29 cellular contexts compared by ENCODE assay signal in genomic region chr20:45495438-45495985, GRCh38. TPM values are rescaled to one million over a fixed set of nuclear protein-coding genes. Genes with fewer than 3 reads are reported as not detected.
"Had no signal": no experiment of that assay in that cellular context is flagged by ENCODE, and none has a peak within 500 bp of the region (broad histone marks: within the 10 kb centered on the region; RNA-seq: fewer than 3 reads in every experiment).

No MANE protein-coding gene starts in this region.

- H3K4me3 ChIP-seq: adrenal gland, mucosa of descending colon, neural progenitor cell, testis, upper lobe of left lung had no signal

- H3K4me2 ChIP-seq: neural progenitor cell had no signal

- H3K4me1 ChIP-seq: adrenal gland, neural progenitor cell, testis, upper lobe of left lung had no signal

- DNase-seq: activated B cell treated with CpG ODN at 0.5 μM for 24 hours; activated CD4-positive, alpha-beta T cell treated with anti-CD3 and anti-CD28 coated beads for 36 hours; activated CD4-positive, alpha-beta T cell treated with anti-CD3 and anti-CD28 coated beads, Interleukin-2, amount 50 U/mL, for 4 hours; activated CD8-positive, alpha-beta memory T cell treated with anti-CD3 and anti-CD28 coated beads, Interleukin-2, amount 50 U/mL, for 48 hours; activated naive CD4-positive, alpha-beta T cell; activated T-cell treated with anti-CD3 and anti-CD28 coated beads, Interleukin-2, amount 50 U/mL, for 4 hours; adrenal gland; central memory CD4-positive, alpha-beta T cell; dermis blood vessel endothelial cell; effector CD8-positive, alpha-beta T cell; erythroblast; hippocampal formation; kidney glomerular epithelial cell; retina; stimulated activated CD4-positive, alpha-beta T cell treated with anti-CD3 and anti-CD28 coated beads, Interleukin-2, amount 100 ng/mL, for 48 hours; stimulated activated CD8-positive, alpha-beta memory T cell treated with anti-CD3 and anti-CD28 coated beads, Interleukin-4, amount 100 ng/mL, for 48 hours; stimulated activated naive CD4-positive, alpha-beta T cell; T1000; testis; upper lobe of left lung had no signal

- H3K9ac ChIP-seq: neural progenitor cell had no signal

- H3K27me3 ChIP-seq: neural progenitor cell, testis, upper lobe of left lung had no signal

- ATAC-seq: activated CD4-positive, alpha-beta T cell treated with anti-CD3 and anti-CD28 coated beads for 36 hours; activated T-cell treated with anti-CD3 and anti-CD28 coated beads, Interleukin-2, amount 50 U/mL, for 4 hours had no signal

- H2AFZ ChIP-seq: neural progenitor cell had no signal

- H3K27ac ChIP-seq: adrenal gland, neural progenitor cell, testis, upper lobe of left lung had no signal

- H3K36me3 ChIP-seq: adrenal gland, neural progenitor cell, upper lobe of left lung had no signal

- H3K9me3 ChIP-seq: adrenal gland, mucosa of descending colon, testis, upper lobe of left lung had no signal

- FAIRE-seq: astrocyte, frontal cortex had no signal

RNA-seq across cellular contexts. Expression of gene SPINT3, which starts 19.9 kb away (rescaled TPM):
- total RNA-seq: activated B cell treated with CpG ODN at 0.5 μM for 24 hours; activated CD4-positive, alpha-beta T cell treated with anti-CD3 and anti-CD28 coated beads for 36 hours; activated CD8-positive, alpha-beta memory T cell treated with anti-CD3 and anti-CD28 coated beads for 36 hours; activated T-cell treated with anti-CD3 and anti-CD28 coated beads, Interleukin-2, amount 50 U/mL, for 4 hours; activated T-helper 2 cell treated with anti-CD3 and anti-CD28 coated beads, Interferon-gamma antibody, Interleukin-2, Interleukin-4, amounts not matched to agents 10 μg/mL and 5 μg/mL and 100 μg/mL, durations not matched to agents 14 hours and 24 hours and 36 hours; adrenal gland; astrocyte; dermis blood vessel endothelial cell; frontal cortex; liver; mucosa of descending colon; osteoblast; posterior vena cava; testis; upper lobe of left lung had no signal
- polyA plus RNA-seq: adrenal gland, liver had no signal

RNA-seq across cellular contexts. Expression of gene WFDC2, which starts 26.0 kb away (rescaled TPM):
- total RNA-seq: activated CD8-positive, alpha-beta memory T cell treated with anti-CD3 and anti-CD28 coated beads for 36 hours; activated T-helper 2 cell treated with anti-CD3 and anti-CD28 coated beads, Interferon-gamma antibody, Interleukin-2, Interleukin-4, amounts not matched to agents 10 μg/mL and 5 μg/mL and 100 μg/mL, durations not matched to agents 14 hours and 24 hours and 36 hours; dermis blood vessel endothelial cell; liver; osteoblast had no signal

RNA-seq across cellular contexts. Expression of gene WFDC6, which starts 43.8 kb away (rescaled TPM):
- total RNA-seq: activated B cell treated with CpG ODN at 0.5 μM for 24 hours; activated CD4-positive, alpha-beta T cell treated with anti-CD3 and anti-CD28 coated beads for 36 hours; activated CD8-positive, alpha-beta memory T cell treated with anti-CD3 and anti-CD28 coated beads for 36 hours; activated T-cell treated with anti-CD3 and anti-CD28 coated beads, Interleukin-2, amount 50 U/mL, for 4 hours; activated T-helper 2 cell treated with anti-CD3 and anti-CD28 coated beads, Interferon-gamma antibody, Interleukin-2, Interleukin-4, amounts not matched to agents 10 μg/mL and 5 μg/mL and 100 μg/mL, durations not matched to agents 14 hours and 24 hours and 36 hours; adrenal gland; astrocyte; dermis blood vessel endothelial cell; frontal cortex; liver; mucosa of descending colon; osteoblast; posterior vena cava had no signal
- polyA plus RNA-seq: adrenal gland, liver had no signal

RNA-seq across cellular contexts. Expression of gene EPPIN, which starts 51.7 kb away (rescaled TPM):
- total RNA-seq: activated B cell treated with CpG ODN at 0.5 μM for 24 hours; activated CD4-positive, alpha-beta T cell treated with anti-CD3 and anti-CD28 coated beads for 36 hours; activated CD8-positive, alpha-beta memory T cell treated with anti-CD3 and anti-CD28 coated beads for 36 hours; activated T-cell treated with anti-CD3 and anti-CD28 coated beads, Interleukin-2, amount 50 U/mL, for 4 hours; activated T-helper 2 cell treated with anti-CD3 and anti-CD28 coated beads, Interferon-gamma antibody, Interleukin-2, Interleukin-4, amounts not matched to agents 10 μg/mL and 5 μg/mL and 100 μg/mL, durations not matched to agents 14 hours and 24 hours and 36 hours; adrenal gland; astrocyte; dermis blood vessel endothelial cell; frontal cortex; liver; mucosa of descending colon; osteoblast; posterior vena cava had no signal
- polyA plus RNA-seq: adrenal gland, liver had no signal
